In genomic region chr7:990352-991005, GRCh38 we compare ENCODE assay signal across 17 cellular contexts.
"Had no signal": no experiment of that assay in that cellular context is flagged by ENCODE, and none has a peak within 500 bp of the region (broad histone marks: within the 10 kb centered on the region; RNA-seq: fewer than 3 reads in every experiment).

No MANE protein-coding gene starts in this region.

- DNase-seq: dorsolateral prefrontal cortex; effector CD4-positive, alpha-beta T cell; hypothalamus; immature natural killer cell; left ventricle myocardium superior; lower lobe of right lung; naive thymus-derived CD8-positive, alpha-beta T cell; nephron progenitor cell; occipital lobe; ovary; posterior cingulate gyrus; psoas muscle; small intestine; stimulated activated CD4-positive, alpha-beta T cell treated with anti-CD3 and anti-CD28 coated beads, Interleukin-15, amount 100 ng/mL, for 24 hours; stimulated activated CD4-positive, alpha-beta T cell treated with anti-CD3 and anti-CD28 coated beads, Interleukin-2, amount 100 ng/mL, for 48 hours; stimulated activated naive B cell treated with anti-CD40 and anti-IgM and Interleukin-4, amounts not matched to agents 10 μg/mL and 1 μg/mL and 100 μg/mL, for 72 hours; uterus had no signal
